ENCODE assay signal across 8 cellular contexts in genomic region chr15:70763120-70763949, GRCh38. TPM values are rescaled to one million over a fixed set of nuclear protein-coding genes. Genes with fewer than 3 reads are reported as not detected.
A peak's percentile ranks its signal among the peaks of the same experiment; 100 is the strongest.
DNase-seq lines count a peak whose midpoint lies in the region; ATAC-seq, FAIRE-seq and TF ChIP-seq lines count a peak whose summit lies in the region.

TSS of gene UACA (minus strand) at chr15:70763558. CDS start at chr15:70763407, 151 bp downstream.

- H3K4me1 ChIP-seq in H1 (replicated peaks in 1 of 4; ENCODE audit: control insufficient read depth in 3 of 4, insufficient read depth in 4 of 4, low read length in 3 of 4) (peaks cover 0 to 3% (median 2%) of the 10 kb centered on the region in 4 experiments; a peak in 6 of 7 replicates), lung (ENCODE audit: control insufficient read depth in 2 of 2, insufficient read depth in 2 of 2, low read length in 2 of 2) (peaks cover 0 to 4% of the 10 kb centered on the region in 2 donors)

- DNase-seq in AG10803 (ENCODE audit: low read depth) (peak; percentile 92), NCI-H774 (lab: John Stamatoyannopoulos, UW) (peak; percentile 94), H1 (ENCODE audit: low read depth in 1 of 2, low spot score in 2 of 2) (peak; percentile 95 to 99), lung (ENCODE audit: low spot score) (peak; percentile 92)
- DNase-seq in activated CD8-positive, alpha-beta memory T cell treated with anti-CD3 and anti-CD28 coated beads, Interleukin-2, amount 10 ng/mL, durations not matched to agents 7 days and 5 days: peak; percentile 80
- DNase-seq in stimulated activated CD4-positive, alpha-beta T cell treated with anti-CD3 and anti-CD28 coated beads, Interleukin-4, amount 100 ng/mL, for 48 hours (ENCODE audit: low read depth in 2 of 2): peak; percentile 73 to 84

- H3K4me2 ChIP-seq in H1 (ENCODE audit: insufficient read depth in 1 of 2, low read depth in 2 of 2, low read length in 2 of 2): peak within 1 kb of the TSS; percentile 84 to 85

- ATAC-seq in GM19328 (IDR thresholded peaks at IDR 0.05; ENCODE audit: unreplicated experiment) (peak; percentile 85), HG03521 (IDR thresholded peaks at IDR 0.05; ENCODE audit: unreplicated experiment) (peak; percentile 96), lung (ENCODE audit: insufficient read depth, low FRiP score) (peak; percentile 93)
- ATAC-seq in activated CD8-positive, alpha-beta memory T cell treated with anti-CD3 and anti-CD28 coated beads, Interleukin-2, amount 10 ng/mL, durations not matched to agents 7 days and 5 days: peak; percentile 97

- peaks cover 0 to 12% of the 10 kb centered on the region in 2 experiments; a peak in 2 of 4 replicates for H3K79me2 ChIP-seq in H1 (ENCODE audit: control insufficient read depth in 1 of 2, insufficient read depth in 2 of 2, low read length in 2 of 2)

- no peak within 1 kb of the TSS for H2AK5ac ChIP-seq in H1 (ENCODE audit: low read depth, low read length)

- no peaks in the 10 kb centered on the region for H3K79me1 ChIP-seq in H1 (ENCODE audit: low read depth, low read length)

- H3K27ac ChIP-seq in H1 (ENCODE audit: low read depth, low read length) (no peak within 1 kb of the TSS; the same call in 1 of the 2 replicates), lung (ENCODE audit: low read depth in 1 of 2, low read length in 1 of 2) (peak within 1 kb of the TSS; percentile 95 to 100)

- H3K9me3 Mint-ChIP-seq in activated CD8-positive, alpha-beta memory T cell treated with anti-CD3 and anti-CD28 coated beads, Interleukin-2, amount 10 ng/mL, durations not matched to agents 7 days and 5 days (ENCODE audit: low read depth): no peaks in the 10 kb centered on the region

- peak within 1 kb of the TSS; percentile 52 to 59 (median 54) for H3K9ac ChIP-seq in H1 (replicated peaks in 1 of 4; ENCODE audit: extremely low read depth in 1 of 4, low read depth in 3 of 4, low read length in 3 of 4)

- WGBS in H1 (ENCODE audit: extremely low coverage in 1 of 2, insufficient coverage in 1 of 2, insufficient read length in 1 of 2, insufficient replicate concordance in 2 of 2, low coverage in 1 of 2, low lambda C conversion rate in 2 of 2, missing lambda C conversion rate in 1 of 2), 2 experiments: 1% methylated on average over 62 of the region's 79 CpGs; no CpG with 5 or more reads in 1 of the 2 experiments
- WGBS in lung, 2 donors: 0 to 1% methylated on average over 69 to 79 of the region's 79 CpGs

- no peak for TF ChIP-seq EP300 in H1 (IDR thresholded peaks at IDR 0.05; ENCODE audit: borderline replicate concordance in 1 of 2, low read depth in 2 of 2, low read length in 2 of 2)

- H3K36me3 ChIP-seq in H1 (ENCODE audit: control insufficient read depth in 2 of 4, insufficient read depth in 4 of 4, low read length in 3 of 4) (no peaks in the 10 kb centered on the region), lung (ENCODE audit: control insufficient read depth in 2 of 2, insufficient read depth in 2 of 2, low read length in 2 of 2) (no peaks in the 10 kb centered on the region)

- no peak within 1 kb of the TSS for H2BK120ac ChIP-seq in H1 (replicated peaks; ENCODE audit: low read depth, low read length)

- peak; percentile 60 for FAIRE-seq in H1 (lab: Jason Lieb, UNC)

- peak within 1 kb of the TSS; percentile 53 for H3K18ac ChIP-seq in H1 (ENCODE audit: extremely low read depth, low read length)

- no peak within 1 kb of the TSS for H4K91ac ChIP-seq in H1 (replicated peaks; ENCODE audit: insufficient read length, low read length)

- H4K8ac ChIP-seq in H1 (ENCODE audit: extremely low read depth, insufficient read depth, low read length): peak within 1 kb of the TSS; percentile 20; the same call in 1 of the 2 replicates

- H3K23me2 ChIP-seq in H1 (ENCODE audit: low read depth, low read length): peaks cover 5% of the 10 kb centered on the region; the same call in 1 of the 2 replicates

- peaks cover 66% of the 10 kb centered on the region for H3K27me3 Mint-ChIP-seq in activated CD8-positive, alpha-beta memory T cell treated with anti-CD3 and anti-CD28 coated beads, Interleukin-2, amount 10 ng/mL, durations not matched to agents 7 days and 5 days

- peak within 1 kb of the TSS; percentile 75 for H2AFZ ChIP-seq in H1 (ENCODE audit: low read length)

- peak; percentile 63 to 82 for TF ChIP-seq POLR2A in H1 (IDR thresholded peaks at IDR 0.05; ENCODE audit: control extremely low read depth in 1 of 2, low read depth in 2 of 2, low read length in 2 of 2)

- no peak within 1 kb of the TSS for H3K23ac ChIP-seq in H1 (ENCODE audit: insufficient read length)

- no peak within 1 kb of the TSS for H3K14ac ChIP-seq in H1 (ENCODE audit: insufficient read length)

- no peak for TF ChIP-seq RAD21 in H1 (IDR thresholded peaks at IDR 0.05 in 1 of 2, conservative IDR thresholded peaks at IDR 0.05 in 1 of 2; ENCODE audit: low read depth in 2 of 2, low read length in 2 of 2)

- peaks cover 4% of the 10 kb centered on the region for H3K36me3 Mint-ChIP-seq in activated CD8-positive, alpha-beta memory T cell treated with anti-CD3 and anti-CD28 coated beads, Interleukin-2, amount 10 ng/mL, durations not matched to agents 7 days and 5 days

- no peak within 1 kb of the TSS for H2BK12ac ChIP-seq in H1 (ENCODE audit: low read depth, low read length)

- peak within 1 kb of the TSS; percentile 76 for H3K4me3 Mint-ChIP-seq in activated CD8-positive, alpha-beta memory T cell treated with anti-CD3 and anti-CD28 coated beads, Interleukin-2, amount 10 ng/mL, durations not matched to agents 7 days and 5 days

- peak within 1 kb of the TSS; percentile 86 for H3K4me3 ChIP-seq in AG10803 (ENCODE audit: low read length)
- H3K4me3 ChIP-seq in H1 (ENCODE audit: extremely low read depth in 1 of 4, insufficient read depth in 2 of 4, low read depth in 3 of 4, low read length in 4 of 4): peak within 1 kb of the TSS; percentile 74 to 84 (median 80)
- H3K4me3 ChIP-seq in lung: peak within 1 kb of the TSS; percentile 73

- H2BK5ac ChIP-seq in H1 (ENCODE audit: low read depth, low read length): peak within 1 kb of the TSS; percentile 6; the same call in 1 of the 2 replicates

- no peaks in the 10 kb centered on the region for H4K20me1 ChIP-seq in H1 (replicated peaks in 1 of 2; ENCODE audit: control insufficient read depth in 1 of 2, insufficient read depth in 2 of 2, low read length in 2 of 2)

- H3K4ac ChIP-seq in H1 (replicated peaks; ENCODE audit: insufficient read length, low read depth, low read length): no peak within 1 kb of the TSS

- no peak within 1 kb of the TSS for H3K27ac Mint-ChIP-seq in activated CD8-positive, alpha-beta memory T cell treated with anti-CD3 and anti-CD28 coated beads, Interleukin-2, amount 10 ng/mL, durations not matched to agents 7 days and 5 days

- CTCF ChIA-PET in activated CD8-positive, alpha-beta memory T cell treated with anti-CD3 and anti-CD28 coated beads, Interleukin-2, amount 10 ng/mL, durations not matched to agents 7 days and 5 days (lab: Charles Lee): no interaction called here
- CTCF ChIA-PET in H1 (lab: Charles Lee; ENCODE audit: partially characterized antibody): no interaction called here

- TF ChIP-seq CTCF in AG10803 (conservative IDR thresholded peaks at IDR 0.05; ENCODE audit: low read length) (no peak), H1 (IDR thresholded peaks at IDR 0.05; ENCODE audit: control extremely low read depth in 1 of 3, insufficient read depth in 1 of 3, low read depth in 1 of 3, low read length in 3 of 3) (no peak), lung (IDR thresholded peaks at IDR 0.05; ENCODE audit: control extremely low read depth, extremely low read depth) (no peak)

- no peak within 1 kb of the TSS for H2BK20ac ChIP-seq in H1 (ENCODE audit: low read length)

- no peaks in the 10 kb centered on the region for H3K9me3 ChIP-seq in H1 (ENCODE audit: insufficient read depth in 2 of 2, low read depth in 1 of 2, low read length in 1 of 2)
- no peaks in the 10 kb centered on the region for H3K9me3 ChIP-seq in lung (ENCODE audit: control insufficient read depth in 2 of 2, insufficient read depth in 1 of 2, low read length in 1 of 2)

- POLR2A ChIA-PET in H1 (lab: Charles Lee; ENCODE audit: partially characterized antibody): interaction anchor here (0.5 to 1.0 kb wide), 4 partner anchors 10 to 80 kb away, joined by 3 read pairs; no protein-coding TSS in a partner anchor

- H2BK15ac ChIP-seq in H1 (ENCODE audit: low read length): 0 out of 2 replicates have a peak within 1 kb of the TSS, but pooled peaks have one; percentile 31

- H3K56ac ChIP-seq in H1 (replicated peaks; ENCODE audit: insufficient read length, low read depth, low read length): peak within 1 kb of the TSS; percentile 42

- H3K27me3 ChIP-seq in H1 (replicated peaks in 1 of 4; ENCODE audit: control insufficient read depth in 3 of 4, extremely low read depth in 1 of 4, insufficient read depth in 3 of 4, low read length in 3 of 4) (no peaks in the 10 kb centered on the region), lung (ENCODE audit: control insufficient read depth, insufficient read depth) (no peaks in the 10 kb centered on the region)

- peaks cover 18% of the 10 kb centered on the region for H3K4me1 Mint-ChIP-seq in activated CD8-positive, alpha-beta memory T cell treated with anti-CD3 and anti-CD28 coated beads, Interleukin-2, amount 10 ng/mL, durations not matched to agents 7 days and 5 days

- H4K5ac ChIP-seq in H1 (ENCODE audit: insufficient read length, low read depth, low read length): peak within 1 kb of the TSS; percentile 64

TF ChIP-seq in H1, 55 proteins besides CTCF, POLR2A, EP300 and RAD21 (continues in another document):
- TF ChIP-seq SP2 (IDR thresholded peaks at IDR 0.05; ENCODE audit: low read length) (peak; percentile 45; the same call in 1 of the 2 replicates), JUN (IDR thresholded peaks at IDR 0.05; ENCODE audit: low read depth, low read length) (no peak), SP1 (IDR thresholded peaks at IDR 0.05; ENCODE audit: low read depth, low read length) (peak; percentile 91), CBX5 (IDR thresholded peaks at IDR 0.05; ENCODE audit: low read depth, low read length) (no peak), HDAC2 (IDR thresholded peaks at IDR 0.05; ENCODE audit: borderline replicate concordance in 1 of 2, low read depth in 2 of 2, low read length in 2 of 2) (0 out of 4 replicates have a peak, but pooled peaks of 1 of the 2 experiments have one; percentile 31)

RNA-seq across cellular contexts. Expression of gene UACA, which starts in this region (rescaled TPM):
- 1 to 10 TPM in 1 of 2 experiments, under 1 TPM in 1; 0.61 to 1.0 TPM for total RNA-seq in activated CD8-positive, alpha-beta memory T cell treated with anti-CD3 and anti-CD28 coated beads, Interleukin-2, amount 10 ng/mL, durations not matched to agents 7 days and 5 days
- 34.4 and 38.9 TPM in 2 replicates for total RNA-seq in H1 (2021; fragmentation: NEBNext Ultra II Directional; extraction: Animal tissue kit (Norgen Biotek cat#: 25700))
- polyA plus RNA-seq in H1 (2011; rRNA removed) (21.1 and 28.6 TPM in 2 replicates), lung (10 to 100 TPM in 1 of 2 donors, 1 to 10 TPM in 1; 9.2 to 38.7 TPM)
- 18.7 TPM for polyA plus RNA-seq in H1 (2011; cell fraction: cytosol; rRNA removed)
- 57.3 TPM for polyA plus RNA-seq in H1 (2011; cell fraction: nucleus; rRNA removed)
- polyA plus RNA-seq in H1 (2012, experiment 1 of 2): 35.2 to 47.3 TPM (median 39.4 TPM) in 4 replicates
- polyA plus RNA-seq in H1 (2012, experiment 2 of 2): 0.59 TPM
- 35.4 TPM for polyA plus RNA-seq in H1 (2013, experiment 1 of 2)
- polyA plus RNA-seq in H1 (2013, experiment 2 of 2): 39.7 TPM
- polyA minus RNA-seq in H1 (2011; rRNA and poly(A)+ RNA removed): 129 and 134 TPM in 2 replicates
- polyA minus RNA-seq in H1 (2011; cell fraction: cytosol; rRNA and poly(A)+ RNA removed): 33.8 TPM
- polyA minus RNA-seq in H1 (2011; cell fraction: nucleus; rRNA and poly(A)+ RNA removed): 83.7 TPM
- 100 to 1,000 TPM in 1 of 2 donors, 10 to 100 TPM in 1; 37.1 to 195 TPM for total RNA-seq in lung

Comparison
In these comparisons a context has a peak if more than half of its experiments do, and no peak if none do; other contexts are left out.
1. RNA of gene UACA (total RNA-seq): 37.1 to 195 TPM in lung and 34.4 to 38.9 TPM in H1; 0.61 to 1.0 TPM in activated CD8-positive, alpha-beta memory T cell treated with anti-CD3 and anti-CD28 coated beads, Interleukin-2, amount 10 ng/mL, durations not matched to agents 7 days and 5 days; every median in the first group is over 10 times any median in the second.
2. Peak in every context shown above with its lines, with median percentiles within 50 percentile points of each other: DNase-seq, H3K4me3 ChIP-seq and ATAC-seq.